In genomic region chr2:11757101-11757500, GRCh38 we compare ENCODE assay signal across 12 cellular contexts. TPM values are rescaled to one million over a fixed set of nuclear protein-coding genes. Genes with fewer than 3 reads are reported as not detected.
A peak's percentile ranks its signal among the peaks of the same experiment; 100 is the strongest.
DNase-seq lines count a peak whose midpoint lies in the region.
"Had no signal": no experiment of that assay in that cellular context is flagged by ENCODE, and none has a peak within 500 bp of the region (broad histone marks: within the 10 kb centered on the region; RNA-seq: fewer than 3 reads in every experiment).

No MANE protein-coding gene starts in this region.

- H3K4me3 Mint-ChIP-seq in T-helper 1 cell treated with Interleukin-12 subunit alpha and Interleukin-12 subunit beta and Interleukin-4 antibody, amounts not matched to agents 30 μg/mL and 1 μg/mL, for 36 hours, result peak overlapping the region; percentile 32
- H3K4me3 Mint-ChIP-seq in immature natural killer cell, result peak overlapping the region in 1 of 5 donors; percentile 18
- H3K4me3 Mint-ChIP-seq: GM23338 had no signal

- H3K27me3 Mint-ChIP-seq in T-helper 1 cell treated with Interleukin-12 subunit alpha and Interleukin-12 subunit beta and Interleukin-4 antibody, amounts not matched to agents 30 μg/mL and 1 μg/mL, for 36 hours (ENCODE audit: low read depth), result no peaks in the 10 kb centered on the region
- no peaks in the 10 kb centered on the region for H3K27me3 Mint-ChIP-seq in immature natural killer cell (ENCODE audit: low read depth in 3 of 3)

- H3K36me3 Mint-ChIP-seq in T-helper 1 cell treated with Interleukin-12 subunit alpha and Interleukin-12 subunit beta and Interleukin-4 antibody, amounts not matched to agents 30 μg/mL and 1 μg/mL, for 36 hours (ENCODE audit: low read depth), result peaks cover 24% of the 10 kb centered on the region
- H3K36me3 Mint-ChIP-seq in immature natural killer cell, result peaks cover 0 to 7% (median 0%) of the 10 kb centered on the region in 3 donors

- no peaks in the 10 kb centered on the region for H3K9me3 Mint-ChIP-seq in T-helper 1 cell treated with Interleukin-12 subunit alpha and Interleukin-12 subunit beta and Interleukin-4 antibody, amounts not matched to agents 30 μg/mL and 1 μg/mL, for 36 hours
- no peaks in the 10 kb centered on the region for H3K9me3 Mint-ChIP-seq in immature natural killer cell

- H3K27ac Mint-ChIP-seq in T-helper 1 cell treated with Interleukin-12 subunit alpha and Interleukin-12 subunit beta and Interleukin-4 antibody, amounts not matched to agents 30 μg/mL and 1 μg/mL, for 36 hours, result peak overlapping the region; percentile 50
- peak overlapping the region in 5 of 6 donors; percentile 10 to 72 (median 51) for H3K27ac Mint-ChIP-seq in immature natural killer cell
- H3K27ac Mint-ChIP-seq: GM23338 had no signal

- peaks cover 67% of the 10 kb centered on the region for H3K4me1 Mint-ChIP-seq in T-helper 1 cell treated with Interleukin-12 subunit alpha and Interleukin-12 subunit beta and Interleukin-4 antibody, amounts not matched to agents 30 μg/mL and 1 μg/mL, for 36 hours (ENCODE audit: low read depth)
- peaks cover 78 to 86% of the 10 kb centered on the region in 2 donors for H3K4me1 Mint-ChIP-seq in immature natural killer cell

- DNase-seq in DMS153 treated with DMSO at 0.1 percent for 48 hours (lab: John Stamatoyannopoulos, UW; ENCODE audit: unreplicated experiment) (peak; percentile 33), DMS153 (lab: John Stamatoyannopoulos, UW) (no peak), DMS79 treated with DMSO at 0.1 percent for 48 hours (lab: John Stamatoyannopoulos, UW) (peak; percentile 86), immature natural killer cell (no peak), GDM1 (lab: John Stamatoyannopoulos, UW) (no peak), Kasumi-1 (lab: John Stamatoyannopoulos, UW) (no peak), mesenteric fat pad (ENCODE audit: low spot score) (no peak)
- DNase-seq: GF-D8, NCI-H1092 treated with DMSO at 0.1 percent for 48 hours, WERI-Rb-1 had no signal

RNA-seq across cellular contexts. Expression of gene LPIN1, which starts 10.7 kb away (rescaled TPM):
- 10 to 100 TPM; 14.1 to 34.0 (median 16.3) TPM for polyA plus RNA-seq in immature natural killer cell
- 198 TPM for total RNA-seq in mesenteric fat pad

Comparison
In these comparisons a context has a peak if more than half of its experiments do, and no peak if none do; other contexts are left out.
1. DNase-seq: peak in DMS153 treated with DMSO at 0.1 percent for 48 hours (single experiment) and DMS79 treated with DMSO at 0.1 percent for 48 hours (single experiment); none in DMS153 (single experiment), immature natural killer cell (0 of 3), GDM1 (single experiment), Kasumi-1 (0 of 2) and mesenteric fat pad (single experiment).